In genomic region chr6:163637524-163637923, GRCh38 we compare ENCODE assay signal across 12 cellular contexts.
DNase-seq lines count a peak whose midpoint lies in the region; ATAC-seq, FAIRE-seq and TF ChIP-seq lines count a peak whose summit lies in the region.
"Had no signal": no experiment of that assay in that cellular context is flagged by ENCODE, and none has a peak within 500 bp of the region (broad histone marks: within the 10 kb centered on the region; RNA-seq: fewer than 3 reads in every experiment).

No MANE protein-coding gene starts in this region.

- POLR2A ChIA-PET in K562 (lab: Yijun Ruan, JAX), result no interaction called here

- in situ Hi-C loops in K562 (cut with MboI), result no loop called here

- H3K36me3 ChIP-seq in K562 (ENCODE audit: control insufficient read depth, insufficient read depth, low read length) (no peaks in the 10 kb centered on the region), adrenal gland (replicated peaks in 1 of 2) (no peaks in the 10 kb centered on the region)

- peaks cover 3% of the 10 kb centered on the region; the same call in 1 of the 2 replicates for H3K9me3 ChIP-seq in K562 (replicated peaks; ENCODE audit: control insufficient read depth, insufficient read depth, low read depth, low read length)
- no peaks in the 10 kb centered on the region for H3K9me3 ChIP-seq in adrenal gland (replicated peaks in 1 of 3)

- H3K9me1 ChIP-seq in K562 (ENCODE audit: control insufficient read depth, insufficient read depth, low read length), result no peaks in the 10 kb centered on the region

- H3K27ac ChIP-seq in K562 (ENCODE audit: extremely low read depth, low read depth, low read length), result no peak overlapping the region
- H3K27ac ChIP-seq in adrenal gland, result no peak overlapping the region

- intact Hi-C loops in K562 (cut with micrococcal nuclease), result no loop called here
- intact Hi-C loops in adrenal gland (cut with DNase I), result no loop called here
- intact Hi-C loops in left colon (cut with DNase I, micrococcal nuclease), result no loop called here

- FAIRE-seq in K562 (lab: Jason Lieb, UNC) (peak; percentile 49), HTR-8/SVneo (lab: Jason Lieb, UNC) (no peak)

- DNase-seq in K562 (ENCODE audit: extremely low read depth in 1 of 4, low spot score in 3 of 4), result no peak
- no peak for DNase-seq in NCI-H1436 (lab: John Stamatoyannopoulos, UW)
- no peak for DNase-seq in HTR-8/SVneo (ENCODE audit: insufficient read length, low spot score)
- no peak for DNase-seq in adrenal gland
- no peak for DNase-seq in left colon
- DNase-seq: activated CD8-positive, alpha-beta memory T cell treated with anti-CD3 and anti-CD28 coated beads, Interleukin-2, amount 10 ng/mL, durations not matched to agents 7 days and 5 days; CD4-positive, alpha-beta memory T cell; NCI-H510A; stimulated activated CD4-positive, alpha-beta T cell treated with anti-CD3 and anti-CD28 coated beads, Interleukin-15, amount 100 ng/mL, for 24 hours had no signal

- no peaks in the 10 kb centered on the region for H3K79me2 ChIP-seq in K562 (ENCODE audit: control insufficient read depth, insufficient read depth, low read length)

- CTCF ChIA-PET in K562 (lab: Yijun Ruan, JAX; ENCODE audit: low intra/inter-chr PET ratio), result no interaction called here

- no peak for TF ChIP-seq CTCF in K562 (IDR thresholded peaks at IDR 0.05 in 2 of 3, conservative IDR thresholded peaks at IDR 0.05 in 1 of 3; ENCODE audit: insufficient read depth in 2 of 3, low read depth in 1 of 3, low read length in 3 of 3)
- TF ChIP-seq CTCF in adrenal gland (IDR thresholded peaks at IDR 0.05), result no peak

- no peak overlapping the region for H3K9ac ChIP-seq in K562 (ENCODE audit: insufficient read depth in 1 of 2, low read depth in 2 of 2, low read length in 2 of 2)

- no peaks in the 10 kb centered on the region for H4K20me1 ChIP-seq in K562 (replicated peaks; ENCODE audit: control insufficient read depth, insufficient read depth, low read length)

- H3K4me1 ChIP-seq in K562 (replicated peaks in 1 of 2; ENCODE audit: control insufficient read depth in 2 of 2, insufficient read depth in 2 of 2, low read length in 2 of 2) (peaks cover 0 to 8% of the 10 kb centered on the region in 2 experiments; a peak in 3 of 5 replicates), adrenal gland (replicated peaks in 1 of 2) (no peaks in the 10 kb centered on the region)

- no TSS peak for BruUV-seq in K562 (replicated peaks; lab: Mats Ljungman, UMichigan)

- TF ChIP-seq POLR2A in K562 (conservative IDR thresholded peaks at IDR 0.05) (no peak), adrenal gland (IDR thresholded peaks at IDR 0.05) (no peak)

- H2AFZ ChIP-seq in K562 (ENCODE audit: low read depth, low read length), result peak overlapping the region; percentile 71

- H3K27me3 ChIP-seq in K562 (ENCODE audit: control insufficient read depth in 2 of 2, insufficient read depth in 2 of 2, low read length in 2 of 2) (peaks cover 6 to 38% of the 10 kb centered on the region in 2 experiments), adrenal gland (no peaks in the 10 kb centered on the region)

- peak; percentile 93 for ATAC-seq in GM18868 (IDR thresholded peaks at IDR 0.05; ENCODE audit: unreplicated experiment)
- peak; percentile 94 for ATAC-seq in GM21528 (IDR thresholded peaks at IDR 0.05; ENCODE audit: low FRiP score, unreplicated experiment)
- ATAC-seq in HG03045 (IDR thresholded peaks at IDR 0.05; ENCODE audit: unreplicated experiment), result peak; percentile 84
- peak; percentile 10; the same call in 2 of the 3 replicates for ATAC-seq in K562
- no peak for ATAC-seq in left colon
- ATAC-seq: activated CD8-positive, alpha-beta memory T cell treated with anti-CD3 and anti-CD28 coated beads, Interleukin-2, amount 10 ng/mL, durations not matched to agents 7 days and 5 days had no signal

- TF ChIP-seq RAD21 in K562 (CRISPR knock-in tag; conservative IDR thresholded peaks at IDR 0.05 in 1 of 2, IDR thresholded peaks at IDR 0.05 in 1 of 2), result no peak

- peak overlapping the region; percentile 22; the same call in 1 of the 2 replicates for H3K4me2 ChIP-seq in K562 (ENCODE audit: insufficient read depth, low read length)

- H3K4me3 ChIP-seq in K562, result no peak overlapping the region
- H3K4me3 ChIP-seq in adrenal gland, result no peak overlapping the region

- 14% methylated on average over 3 of the region's 3 CpGs for WGBS in K562 (ENCODE audit: insufficient coverage, low coverage, missing lambda C conversion rate)
- 58 to 72% (median 63%) methylated on average over 3 of the region's 3 CpGs for WGBS in adrenal gland, 4 donors

- TF ChIP-seq EP300 in K562 (IDR thresholded peaks at IDR 0.05; ENCODE audit: low read length), result no peak

TF ChIP-seq in K562, 482 proteins besides CTCF, POLR2A, EP300 and RAD21 (continues in another document):
- no peak for TF ChIP-seq MAZ (CRISPR knock-in tag; conservative IDR thresholded peaks at IDR 0.05 in 1 of 2, IDR thresholded peaks at IDR 0.05 in 1 of 2)
- no peak for TF ChIP-seq NONO (IDR thresholded peaks at IDR 0.05; ENCODE audit: low read depth in 2 of 2, low read length in 1 of 2)
- no peak for TF ChIP-seq GTF2F1 (IDR thresholded peaks at IDR 0.05; ENCODE audit: low read depth, low read length)
- TF ChIP-seq PHF8 (IDR thresholded peaks at IDR 0.05; ENCODE audit: borderline replicate concordance, low read length), result no peak
- no peak for TF ChIP-seq ATF1 (CRISPR knock-in tag; IDR thresholded peaks at IDR 0.05)
- no peak for TF ChIP-seq ATF1 (tag; IDR thresholded peaks at IDR 0.05)
- TF ChIP-seq PTTG1 (tag; IDR thresholded peaks at IDR 0.05; ENCODE audit: low read depth), result no peak
- TF ChIP-seq ZNF707 (CRISPR knock-in tag; conservative IDR thresholded peaks at IDR 0.05), result no peak
- TF ChIP-seq HNRNPK (IDR thresholded peaks at IDR 0.05; ENCODE audit: low read depth, low read length, poor library complexity, severe bottlenecking), result no peak
- TF ChIP-seq ZNF75A (CRISPR knock-in tag; IDR thresholded peaks at IDR 0.05), result no peak
- no peak for TF ChIP-seq CEBPZ (IDR thresholded peaks at IDR 0.05; ENCODE audit: borderline replicate concordance, low read depth, low read length)
- TF ChIP-seq NEUROD1 (IDR thresholded peaks at IDR 0.05; ENCODE audit: borderline replicate concordance, low read depth, low read length, partially characterized antibody), result no peak
- TF ChIP-seq BRF2 (IDR thresholded peaks at IDR 0.05; ENCODE audit: borderline replicate concordance, insufficient read depth, insufficient read length), result no peak
- TF ChIP-seq ARNT (IDR thresholded peaks at IDR 0.05), result no peak
- TF ChIP-seq CTCFL (IDR thresholded peaks at IDR 0.05; ENCODE audit: borderline replicate concordance, insufficient read depth, low read depth, low read length, poor library complexity, severe bottlenecking), result no peak
- TF ChIP-seq ZNF583 (CRISPR knock-in tag; IDR thresholded peaks at IDR 0.05), result no peak
